Comparison of ENCODE assay signal across 8 cellular contexts in genomic region chr10:14953452-14954000, GRCh38. TPM values are rescaled to one million over a fixed set of nuclear protein-coding genes. Genes with fewer than 3 reads are reported as not detected.
DNase-seq lines count a peak whose midpoint lies in the region; ATAC-seq and TF ChIP-seq lines count a peak whose summit lies in the region.

No MANE protein-coding gene starts in this region.

- no peak overlapping the region for H3K27ac ChIP-seq in endodermal cell (ENCODE audit: low read depth, low read length)
- H3K27ac ChIP-seq in uterus: peak overlapping the region; percentile 73 to 92

- TF ChIP-seq POLR2A in uterus (IDR thresholded peaks at IDR 0.05): no peak

- no peaks in the 10 kb centered on the region for H3K9me3 Mint-ChIP-seq in Caco-2 (ENCODE audit: unreplicated experiment)
- H3K9me3 Mint-ChIP-seq in endodermal cell: peaks cover 5% of the 10 kb centered on the region

- H3K36me3 Mint-ChIP-seq in Caco-2 (ENCODE audit: insufficient read depth, unreplicated experiment): peaks cover 27% of the 10 kb centered on the region
- peaks cover 6% of the 10 kb centered on the region for H3K36me3 Mint-ChIP-seq in endodermal cell (ENCODE audit: low read depth)

- POLR2A ChIA-PET in Caco-2 (lab: Charles Lee): interaction anchor here (0.5 to 2.2 kb wide), 6 partner anchors 20 to 425 kb away, joined by 3 to 25 read pairs (median 3); partner anchors contain the start of genes CDNF, HSPA14, MSANTD7 and SUV39H2

- H3K4me1 ChIP-seq in Caco-2: peaks cover 4% of the 10 kb centered on the region; the same call in 1 of the 2 replicates
- H3K4me1 ChIP-seq in endodermal cell (ENCODE audit: control insufficient read depth, insufficient read depth, low read length): no peaks in the 10 kb centered on the region
- peaks cover 8 to 9% of the 10 kb centered on the region in 2 donors for H3K4me1 ChIP-seq in uterus

- CTCF ChIA-PET in Caco-2 (lab: Charles Lee): interaction anchor here (0.6 to 2.2 kb wide), 7 partner anchors 12 to 768 kb away, joined by 3 to 12 read pairs (median 5); partner anchors contain the start of genes CDNF, HSPA14 and MSANTD7

- H3K27me3 Mint-ChIP-seq in Caco-2 (ENCODE audit: insufficient read depth, unreplicated experiment) (no peaks in the 10 kb centered on the region), endodermal cell (ENCODE audit: insufficient read depth) (peaks cover 41% of the 10 kb centered on the region)

- 1% methylated on average over 31 of the region's 31 CpGs; no CpG with 5 or more reads in 1 of the 2 experiments for WGBS in endodermal cell (ENCODE audit: insufficient coverage in 1 of 2, insufficient read length in 1 of 2), 2 experiments

- ATAC-seq in GM19328 (IDR thresholded peaks at IDR 0.05; ENCODE audit: unreplicated experiment): peak; percentile 14
- ATAC-seq in HG03342 (IDR thresholded peaks at IDR 0.05; ENCODE audit: unreplicated experiment): peak; percentile 35
- peak; percentile 67 for ATAC-seq in SK-N-SH treated with all-trans-retinoic acid at 6 μM for 48 hours

- peak overlapping the region; percentile 13 for H3K9ac ChIP-seq in endodermal cell (ENCODE audit: extremely low read depth, low read length, poor library complexity, severe bottlenecking)

- no peaks in the 10 kb centered on the region for H3K36me3 ChIP-seq in Caco-2 (ENCODE audit: control insufficient read depth, insufficient read depth, low read length)
- no peaks in the 10 kb centered on the region for H3K36me3 ChIP-seq in endodermal cell (ENCODE audit: control insufficient read depth, insufficient read depth, low read length)
- H3K36me3 ChIP-seq in uterus: no peaks in the 10 kb centered on the region

- H3K9me3 ChIP-seq in Caco-2 (no peaks in the 10 kb centered on the region), endodermal cell (ENCODE audit: control insufficient read depth, low read length) (no peaks in the 10 kb centered on the region), uterus (no peaks in the 10 kb centered on the region)

- H3K4me3 Mint-ChIP-seq in Caco-2 (ENCODE audit: unreplicated experiment): peak overlapping the region; percentile 87
- H3K4me3 Mint-ChIP-seq in endodermal cell: peak overlapping the region; percentile 78

- DNase-seq in Caco-2 (peak in 1 of 2 experiments; percentile 67), endodermal cell (no peak), mucosa of gallbladder (ENCODE audit: low spot score) (peak; percentile 29), uterus (no peak)
- no peak for DNase-seq in stimulated activated CD4-positive, alpha-beta T cell treated with anti-CD3 and anti-CD28 coated beads, Interleukin-15, amount 100 ng/mL, for 24 hours

- H3K27me3 ChIP-seq in Caco-2 (replicated peaks; ENCODE audit: control insufficient read depth, insufficient read depth, low read length): no peaks in the 10 kb centered on the region
- H3K27me3 ChIP-seq in endodermal cell (ENCODE audit: control insufficient read depth, insufficient read depth, low read length, poor library complexity, severe bottlenecking): peaks cover 56% of the 10 kb centered on the region
- H3K27me3 ChIP-seq in uterus: no peaks in the 10 kb centered on the region

- BruUV-seq in Caco-2 (replicated peaks; lab: Mats Ljungman, UMichigan): no TSS peak

- H3K27ac Mint-ChIP-seq in Caco-2 (ENCODE audit: unreplicated experiment) (peak overlapping the region; percentile 99), endodermal cell (peak overlapping the region; percentile 96)

- intact Hi-C loops in Caco-2 (cut with micrococcal nuclease; ENCODE audit: unreplicated experiment) (loop anchor here (1.0 to 10.0 kb wide), 2 partner anchors 379 to 454 kb away; no protein-coding TSS in a partner anchor), uterus (cut with DNase I; ENCODE audit: low total_unique reads) (loop anchor here (10.0 kb wide), 1 partner anchor 151 kb away; no protein-coding TSS in a partner anchor)

- H3K4me3 ChIP-seq in Caco-2 (ENCODE audit: low read depth, low read length) (peak overlapping the region; percentile 85), endodermal cell (ENCODE audit: low read length) (peak overlapping the region; percentile 86), uterus (peak overlapping the region; percentile 80 to 95)

- H3K4me1 Mint-ChIP-seq in Caco-2 (ENCODE audit: low read depth, unreplicated experiment): peaks cover 6% of the 10 kb centered on the region
- peaks cover 13% of the 10 kb centered on the region for H3K4me1 Mint-ChIP-seq in endodermal cell

- TF ChIP-seq CTCF in Caco-2 (IDR thresholded peaks at IDR 0.05; ENCODE audit: insufficient read depth in 1 of 2, low read depth in 1 of 2, low read length in 1 of 2, severe bottlenecking in 1 of 2, unreplicated experiment in 1 of 2): peak in 1 of 2 experiments; percentile 32
- TF ChIP-seq CTCF in endodermal cell (conservative IDR thresholded peaks at IDR 0.05): no peak
- peak in 2 of 4 experiments; percentile 9 to 20 for TF ChIP-seq CTCF in uterus (IDR thresholded peaks at IDR 0.05)

TF ChIP-seq in SK-N-SH treated with all-trans-retinoic acid at 6 μM for 48 hours, 23 proteins besides CTCF, POLR2A, EP300 and RAD21 (continues in another document):
- TF ChIP-seq ZC3H10 (CRISPR knock-in tag; IDR thresholded peaks at IDR 0.05) (no peak), TSHZ2 (CRISPR knock-in tag; IDR thresholded peaks at IDR 0.05) (no peak), ZNF8 (CRISPR knock-in tag; IDR thresholded peaks at IDR 0.05) (no peak), TCF4 (CRISPR knock-in tag; IDR thresholded peaks at IDR 0.05; ENCODE audit: borderline replicate concordance) (no peak), POU6F1 (CRISPR knock-in tag; IDR thresholded peaks at IDR 0.05; ENCODE audit: borderline replicate concordance, low read depth) (no peak), ZFP3 (CRISPR knock-in tag; IDR thresholded peaks at IDR 0.05) (no peak), GLIS3 (CRISPR knock-in tag; IDR thresholded peaks at IDR 0.05) (no peak), ARNTL (CRISPR knock-in tag; IDR thresholded peaks at IDR 0.05; ENCODE audit: borderline replicate concordance, low read depth) (no peak), ZNF565 (CRISPR knock-in tag; conservative IDR thresholded peaks at IDR 0.05; ENCODE audit: low read depth) (no peak), RARB (CRISPR knock-in tag; IDR thresholded peaks at IDR 0.05) (no peak), SNAI2 (CRISPR knock-in tag; IDR thresholded peaks at IDR 0.05) (no peak), ZFP30 (CRISPR knock-in tag; IDR thresholded peaks at IDR 0.05) (no peak), CSDC2 (CRISPR knock-in tag; IDR thresholded peaks at IDR 0.05) (no peak), CREB5 (CRISPR knock-in tag; IDR thresholded peaks at IDR 0.05; ENCODE audit: low read depth) (no peak), ZNF70 (CRISPR knock-in tag; IDR thresholded peaks at IDR 0.05) (no peak)

RNA-seq across cellular contexts. Expression of gene DCLRE1C, which starts 0.4 kb away (rescaled TPM):
- total RNA-seq in Caco-2 (2022): 23.7 and 25.8 TPM in 2 replicates
- total RNA-seq in endodermal cell: 1 to 10 TPM; 5.2 to 10.0 TPM
- polyA plus RNA-seq in endodermal cell (2013, experiment 1 of 2): 6.9 TPM
- 7.8 TPM for polyA plus RNA-seq in endodermal cell (2013, experiment 2 of 2)
- total RNA-seq in mucosa of gallbladder: 12.0 TPM
- 10 to 100 TPM; 10.5 to 22.6 (median 16.6) TPM for total RNA-seq in uterus

RNA-seq across cellular contexts. Expression of gene MEIG1, which starts 5.7 kb away (rescaled TPM):
- total RNA-seq in Caco-2 (2022) (not detected in 2 replicates), endodermal cell (under 1 TPM in 1 of 2 donors, not detected in 1; 0.46 TPM), mucosa of gallbladder (not detected), uterus (not detected)
- 1.4 TPM for polyA plus RNA-seq in endodermal cell (2013, experiment 1 of 2)
- 0.70 TPM for polyA plus RNA-seq in endodermal cell (2013, experiment 2 of 2)

Comparison
In these comparisons a context has a peak if more than half of its experiments do, and no peak if none do; other contexts are left out.
1. ATAC-seq: peak in every context shown above with its lines; median percentile 67 in SK-N-SH treated with all-trans-retinoic acid at 6 μM for 48 hours; 35 in HG03342; 14 in GM19328.